In the genomic region with DNA sequence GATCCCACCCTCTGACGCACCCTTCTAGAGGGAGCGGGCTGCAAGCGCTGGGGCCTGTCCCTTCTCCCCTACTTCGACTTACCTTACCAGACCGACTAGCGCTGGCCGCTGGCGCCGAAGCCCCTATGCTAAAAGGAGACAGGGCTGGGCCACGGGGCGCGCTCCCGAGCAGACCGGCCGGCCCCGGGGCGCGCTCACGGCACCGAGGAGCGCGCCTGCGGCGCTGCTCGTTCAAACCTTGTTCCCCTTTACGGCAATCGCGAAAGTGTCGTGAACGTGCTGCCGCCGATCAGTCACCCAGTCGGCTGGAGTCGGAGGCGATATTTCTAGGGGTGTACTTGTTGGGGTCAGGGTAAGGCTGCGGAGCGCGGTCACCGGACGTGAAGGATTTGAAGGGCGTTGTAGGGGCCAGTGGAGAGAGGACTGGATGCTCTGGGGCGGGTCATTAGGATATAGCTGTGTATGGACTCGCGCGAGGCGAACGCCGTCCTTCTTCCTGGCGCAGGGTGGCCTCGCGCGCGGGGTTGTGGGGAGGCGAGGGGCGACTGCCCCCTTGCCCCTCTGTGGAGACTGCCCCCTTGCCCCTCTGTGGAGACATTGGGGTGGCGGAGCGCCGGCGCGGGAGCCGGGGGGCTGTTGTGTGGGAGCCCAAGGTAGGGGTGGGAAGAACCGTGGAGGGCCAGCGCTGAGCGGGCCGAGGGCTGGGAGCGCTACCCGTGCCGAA, we compare ENCODE assay signal across 8 cellular contexts. TPM values are rescaled to one million over a fixed set of nuclear protein-coding genes. Genes with fewer than 3 reads are reported as not detected.
DNase-seq lines count a peak whose midpoint lies in the region; ATAC-seq and TF ChIP-seq lines count a peak whose summit lies in the region.

CEPT1 (plus strand) TSS at position 268 of the 724 bp plus-strand sequence. CDS start 7,492 bp downstream, outside the sequence.
DRAM2 (minus strand) TSS at position 138 of the 724 bp plus-strand sequence. CDS start 8,539 bp downstream, outside the sequence.

- no peaks in the 10 kb centered on the region for H3K9me3 Mint-ChIP-seq in activated naive CD8-positive, alpha-beta T cell treated with anti-CD3 and anti-CD28 coated beads, Interleukin-2, amount 10 ng/mL, durations not matched to agents 7 days and 5 days

- H3K27ac Mint-ChIP-seq in activated naive CD8-positive, alpha-beta T cell treated with anti-CD3 and anti-CD28 coated beads, Interleukin-2, amount 10 ng/mL, durations not matched to agents 7 days and 5 days, result peak within 1 kb of the TSS; percentile 99

- H3K27me3 ChIP-seq in SU-DHL-6 (ENCODE audit: low read length), result no peaks in the 10 kb centered on the region
- peaks cover 2% of the 10 kb centered on the region for H3K27me3 ChIP-seq in ovary
- H3K27me3 ChIP-seq in thymus (ENCODE audit: control insufficient read depth, insufficient read depth), result no peaks in the 10 kb centered on the region

- H3K36me3 Mint-ChIP-seq in activated naive CD8-positive, alpha-beta T cell treated with anti-CD3 and anti-CD28 coated beads, Interleukin-2, amount 10 ng/mL, durations not matched to agents 7 days and 5 days, result peaks cover 32% of the 10 kb centered on the region

- peak within 1 kb of the TSS; percentile 89 for H3K4me3 ChIP-seq in GM12864 (ENCODE audit: low read depth, low read length)
- H3K4me3 ChIP-seq in SU-DHL-6 (ENCODE audit: insufficient read depth, low read length, poor library complexity, severe bottlenecking), result peak within 1 kb of the TSS; percentile 91
- peak within 1 kb of the TSS; percentile 69 for H3K4me3 ChIP-seq in ovary
- peak within 1 kb of the TSS; percentile 78 for H3K4me3 ChIP-seq in thymus (ENCODE audit: low read length)

- H3K27me3 Mint-ChIP-seq in activated naive CD8-positive, alpha-beta T cell treated with anti-CD3 and anti-CD28 coated beads, Interleukin-2, amount 10 ng/mL, durations not matched to agents 7 days and 5 days, result no peaks in the 10 kb centered on the region

- H3K27ac ChIP-seq in SU-DHL-6 (ENCODE audit: low read depth, low read length), result peak within 1 kb of the TSS; percentile 88
- peak within 1 kb of the TSS; percentile 80 to 92 for H3K27ac ChIP-seq in ovary
- H3K27ac ChIP-seq in thymus (ENCODE audit: low read depth), result peak within 1 kb of the TSS; percentile 100

- peak within 1 kb of the TSS; percentile 96 for H3K9ac ChIP-seq in SU-DHL-6 (ENCODE audit: low read length)

- peak within 1 kb of the TSS; percentile 9 for H2AFZ ChIP-seq in SU-DHL-6 (ENCODE audit: low read depth, low read length, severe bottlenecking)

- H3K4me1 ChIP-seq in ovary (ENCODE audit: insufficient read depth), result peaks cover 3% of the 10 kb centered on the region
- H3K4me1 ChIP-seq in thymus (ENCODE audit: control insufficient read depth, insufficient read depth, low read length), result peaks cover 19% of the 10 kb centered on the region

- H3K4me1 Mint-ChIP-seq in activated naive CD8-positive, alpha-beta T cell treated with anti-CD3 and anti-CD28 coated beads, Interleukin-2, amount 10 ng/mL, durations not matched to agents 7 days and 5 days, result peaks cover 35% of the 10 kb centered on the region

- H3K9me3 ChIP-seq in SU-DHL-6 (ENCODE audit: insufficient read depth, low read length), result no peaks in the 10 kb centered on the region
- no peaks in the 10 kb centered on the region for H3K9me3 ChIP-seq in ovary
- H3K9me3 ChIP-seq in thymus (ENCODE audit: control insufficient read depth), result no peaks in the 10 kb centered on the region

- WGBS in ovary, 3 donors, result 0 to 1% (median 1%) methylated on average over 64 to 68 of the region's 68 CpGs
- WGBS in thymus, result under 1% methylated on average over 68 of the region's 68 CpGs

- POLR2A ChIA-PET in activated naive CD8-positive, alpha-beta T cell treated with anti-CD3 and anti-CD28 coated beads, Interleukin-2, amount 10 ng/mL, durations not matched to agents 7 days and 5 days (lab: Charles Lee), result interaction anchor here (1.0 to 2.7 kb wide), 14 partner anchors 8 to 308 kb away, joined by 3 to 22 read pairs (median 4); partner anchors contain the start of genes DENND2D and WDR77

- peaks cover 12% of the 10 kb centered on the region; the same call in 1 of the 2 replicates for H3F3A ChIP-seq in SU-DHL-6 (ENCODE audit: insufficient read depth)

- peak within 1 kb of the TSS; percentile 100 for H3K4me3 Mint-ChIP-seq in activated naive CD8-positive, alpha-beta T cell treated with anti-CD3 and anti-CD28 coated beads, Interleukin-2, amount 10 ng/mL, durations not matched to agents 7 days and 5 days

- intact Hi-C loops in Right ventricle myocardium superior (cut with DNase I) (no loop called here), ovary (cut with DNase I) (no loop called here)

- peak within 1 kb of the TSS; percentile 99 for H3K4me2 ChIP-seq in SU-DHL-6 (ENCODE audit: low read depth, low read length, poor library complexity, severe bottlenecking)

- TF ChIP-seq POLR2A in ovary (IDR thresholded peaks at IDR 0.05), result peak; percentile 31

- no peaks in the 10 kb centered on the region for H4K20me1 ChIP-seq in SU-DHL-6 (ENCODE audit: low read depth, low read length)

- no peak for TF ChIP-seq CTCF in GM12864 (IDR thresholded peaks at IDR 0.05; ENCODE audit: low read depth, low read length, missing control alignments)
- TF ChIP-seq CTCF in SU-DHL-6 (IDR thresholded peaks at IDR 0.05; ENCODE audit: insufficient read depth, low read length, poor library complexity, severe bottlenecking), result no peak
- TF ChIP-seq CTCF in ovary (IDR thresholded peaks at IDR 0.05), result no peak

- DNase-seq in GM12864 (ENCODE audit: low read depth), result peak; percentile 90
- peak; percentile 92 for DNase-seq in NCI-H1105 treated with DMSO at 0.1 percent for 48 hours (lab: John Stamatoyannopoulos, UW)
- DNase-seq in activated naive CD8-positive, alpha-beta T cell treated with anti-CD3 and anti-CD28 coated beads, Interleukin-2, amount 10 ng/mL, durations not matched to agents 7 days and 5 days, result peak; percentile 90
- peak; percentile 95 for DNase-seq in Right ventricle myocardium superior
- peak; percentile 94 to 97 (median 96) for DNase-seq in ovary

- TF ChIP-seq EP300 in ovary (IDR thresholded peaks at IDR 0.05), result no peak

- ATAC-seq in HG02678 (IDR thresholded peaks at IDR 0.05; ENCODE audit: unreplicated experiment), result peak; percentile 70
- peak; percentile 73 for ATAC-seq in activated naive CD8-positive, alpha-beta T cell treated with anti-CD3 and anti-CD28 coated beads, Interleukin-2, amount 10 ng/mL, durations not matched to agents 7 days and 5 days (ENCODE audit: low read depth)
- ATAC-seq in Right ventricle myocardium superior (ENCODE audit: poor library complexity), result peak; percentile 98

- H3K36me3 ChIP-seq in SU-DHL-6 (ENCODE audit: low read length) (peaks cover 20% of the 10 kb centered on the region), ovary (no peaks in the 10 kb centered on the region), thymus (ENCODE audit: control insufficient read depth, insufficient read depth) (peaks cover 6% of the 10 kb centered on the region)

- no peaks in the 10 kb centered on the region for H3K9me2 ChIP-seq in SU-DHL-6 (replicated peaks; ENCODE audit: insufficient read depth, low read length)

- H3K79me2 ChIP-seq in SU-DHL-6 (ENCODE audit: insufficient read depth, low read length), result peaks cover 86% of the 10 kb centered on the region

RNA-seq across cellular contexts. Expression of gene CEPT1, which starts in this region (rescaled TPM):
- total RNA-seq in activated naive CD8-positive, alpha-beta T cell treated with anti-CD3 and anti-CD28 coated beads, Interleukin-2, amount 10 ng/mL, durations not matched to agents 7 days and 5 days, result 10 to 100 TPM; 44.1 to 46.5 TPM
- 11.6 TPM for total RNA-seq in Right ventricle myocardium superior
- 10 to 100 TPM; 27.8 to 37.1 (median 32.4) TPM for total RNA-seq in ovary
- polyA plus RNA-seq in ovary, result 10 to 100 TPM; 16.4 to 40.3 TPM
- 55.3 TPM for polyA plus RNA-seq in thymus

RNA-seq across cellular contexts. Expression of gene DRAM2, which starts in this region (rescaled TPM):
- 10 to 100 TPM; 36.7 to 37.1 TPM for total RNA-seq in activated naive CD8-positive, alpha-beta T cell treated with anti-CD3 and anti-CD28 coated beads, Interleukin-2, amount 10 ng/mL, durations not matched to agents 7 days and 5 days
- total RNA-seq in Right ventricle myocardium superior, result 38.6 TPM
- 10 to 100 TPM; 27.2 to 51.8 (median 34.7) TPM for total RNA-seq in ovary
- polyA plus RNA-seq in ovary, result 10 to 100 TPM; 34.0 to 87.3 TPM
- 77.5 TPM for polyA plus RNA-seq in thymus

Comparison
In these comparisons a context has a peak if more than half of its experiments do, and no peak if none do; other contexts are left out.
1. Peak in every context shown above with its lines: DNase-seq, ATAC-seq, H3K4me3 ChIP-seq and H3K27ac ChIP-seq.